1 cellular context compared by ENCODE assay signal in genomic region chr1:1435094-1435903, GRCh38.
TF ChIP-seq lines count a peak whose summit lies in the region.

VWA1 (plus strand) TSS chr1:1435690; CDS start chr1:1435749, 59 bp downstream.

TF ChIP-seq in HepG2, 621 proteins besides CTCF, POLR2A, EP300 and RAD21 (continued from another document and continues in another):
- TF ChIP-seq PAXIP1 (CRISPR knock-in tag; conservative IDR thresholded peaks at IDR 0.05), result no peak
- no peak for TF ChIP-seq ZNF432 (CRISPR knock-in tag; IDR thresholded peaks at IDR 0.05; ENCODE audit: borderline replicate concordance)
- TF ChIP-seq ZNF644 (CRISPR knock-in tag; IDR thresholded peaks at IDR 0.05; ENCODE audit: low read depth), result no peak
- TF ChIP-seq ZFAT (CRISPR knock-in tag; conservative IDR thresholded peaks at IDR 0.05), result no peak; the same call in 1 of the 2 replicates
- TF ChIP-seq ZNF709 (CRISPR knock-in tag; IDR thresholded peaks at IDR 0.05), result no peak
- TF ChIP-seq ZNF337 (CRISPR knock-in tag; IDR thresholded peaks at IDR 0.05; ENCODE audit: borderline replicate concordance, low read depth), result no peak
- peak; percentile 61 for TF ChIP-seq HNRNPLL (IDR thresholded peaks at IDR 0.05; ENCODE audit: low read depth, low read length, poor library complexity, severe bottlenecking)
- no peak for TF ChIP-seq MBD4 (IDR thresholded peaks at IDR 0.05; ENCODE audit: borderline replicate concordance, low read length)
- TF ChIP-seq ATF3 (CRISPR knock-in tag; IDR thresholded peaks at IDR 0.05), result no peak
- TF ChIP-seq SSRP1 (CRISPR knock-in tag; IDR thresholded peaks at IDR 0.05), result peak; percentile 69; the same call in 1 of the 2 replicates
- no peak for TF ChIP-seq ZSCAN30 (CRISPR knock-in tag; IDR thresholded peaks at IDR 0.05)
- peak; percentile 78; the same call in 1 of the 2 replicates for TF ChIP-seq MTA1 (CRISPR knock-in tag; IDR thresholded peaks at IDR 0.05; ENCODE audit: borderline replicate concordance)
- no peak for TF ChIP-seq PAWR (CRISPR knock-in tag; IDR thresholded peaks at IDR 0.05; ENCODE audit: borderline replicate concordance)
- TF ChIP-seq TRIM22 (IDR thresholded peaks at IDR 0.05), result no peak
- no peak for TF ChIP-seq ZNF768 (CRISPR knock-in tag; IDR thresholded peaks at IDR 0.05)
- TF ChIP-seq SMARCC2 (IDR thresholded peaks at IDR 0.05), result no peak
- no peak for TF ChIP-seq FOXK2 (IDR thresholded peaks at IDR 0.05)
- no peak for TF ChIP-seq ZBTB49 (CRISPR knock-in tag; IDR thresholded peaks at IDR 0.05; ENCODE audit: borderline replicate concordance)
- TF ChIP-seq NCOA2 (CRISPR knock-in tag; IDR thresholded peaks at IDR 0.05), result no peak
- no peak for TF ChIP-seq ELK4 (CRISPR knock-in tag; IDR thresholded peaks at IDR 0.05; ENCODE audit: borderline replicate concordance)
- no peak for TF ChIP-seq ZBTB8A (CRISPR knock-in tag; IDR thresholded peaks at IDR 0.05; ENCODE audit: borderline replicate concordance, low read depth)
- TF ChIP-seq REXO4 (CRISPR knock-in tag; IDR thresholded peaks at IDR 0.05; ENCODE audit: borderline replicate concordance), result no peak
- TF ChIP-seq ZNF562 (CRISPR knock-in tag; IDR thresholded peaks at IDR 0.05; ENCODE audit: borderline replicate concordance), result no peak
- no peak for TF ChIP-seq TBL1XR1 (IDR thresholded peaks at IDR 0.05; ENCODE audit: borderline replicate concordance, low read length, partially characterized antibody)
- no peak for TF ChIP-seq ZNF792 (CRISPR knock-in tag; IDR thresholded peaks at IDR 0.05)
- peak; percentile 81 for TF ChIP-seq ZBTB14 (CRISPR knock-in tag; IDR thresholded peaks at IDR 0.05)
- peak; percentile 87 for TF ChIP-seq ZNF441 (CRISPR knock-in tag; IDR thresholded peaks at IDR 0.05; ENCODE audit: borderline replicate concordance)
- TF ChIP-seq AHDC1 (CRISPR knock-in tag; IDR thresholded peaks at IDR 0.05; ENCODE audit: borderline replicate concordance), result 0 out of 2 replicates have a peak, but pooled peaks have one; percentile 57
- TF ChIP-seq ZNF460 (CRISPR knock-in tag; IDR thresholded peaks at IDR 0.05; ENCODE audit: borderline replicate concordance), result no peak
- no peak for TF ChIP-seq RARG (CRISPR knock-in tag; IDR thresholded peaks at IDR 0.05; ENCODE audit: low read depth)
- no peak for TF ChIP-seq ONECUT2 (CRISPR knock-in tag; IDR thresholded peaks at IDR 0.05)
- TF ChIP-seq FOXO4 (CRISPR knock-in tag; conservative IDR thresholded peaks at IDR 0.05), result no peak
- no peak for TF ChIP-seq TAF15 (IDR thresholded peaks at IDR 0.05; ENCODE audit: low read depth, low read length, poor library complexity, severe bottlenecking)
- no peak for TF ChIP-seq ZNF12 (CRISPR knock-in tag; IDR thresholded peaks at IDR 0.05)
- TF ChIP-seq ZNF687 (CRISPR knock-in tag; IDR thresholded peaks at IDR 0.05), result peak; percentile 74
- TF ChIP-seq SMYD3 (CRISPR knock-in tag; IDR thresholded peaks at IDR 0.05), result no peak
- TF ChIP-seq ZNF468 (CRISPR knock-in tag; IDR thresholded peaks at IDR 0.05), result no peak
- no peak for TF ChIP-seq ZNF616 (CRISPR knock-in tag; IDR thresholded peaks at IDR 0.05; ENCODE audit: low read depth)
- no peak; the same call in 1 of the 2 replicates for TF ChIP-seq KDM1A (CRISPR knock-in tag; IDR thresholded peaks at IDR 0.05)
